20 cellular contexts compared by ENCODE assay signal in the genomic region with DNA sequence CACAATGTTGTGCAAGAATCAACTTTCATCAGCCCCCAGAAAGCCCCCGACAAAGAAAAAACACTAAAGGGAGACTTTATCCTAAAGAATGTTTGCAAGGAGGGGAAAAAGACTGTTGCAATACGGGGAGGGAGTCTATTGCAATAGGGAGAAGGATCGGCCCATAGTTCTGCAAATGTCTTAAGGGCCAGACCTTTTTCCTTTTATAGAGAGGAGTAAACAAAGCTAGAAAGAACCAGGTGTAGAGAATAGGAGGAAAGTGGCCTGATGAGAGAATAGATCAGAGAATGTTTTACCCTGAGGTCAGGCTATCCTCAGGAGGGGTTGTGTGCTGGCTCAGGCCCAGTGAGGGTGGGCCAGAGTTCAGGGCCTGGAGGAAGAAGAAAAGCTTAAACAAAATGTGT. TPM values are rescaled to one million over a fixed set of nuclear protein-coding genes. Genes with fewer than 3 reads are reported as not detected.
A peak's percentile ranks its signal among the peaks of the same experiment; 100 is the strongest.
DNase-seq lines count a peak whose midpoint lies in the region; ATAC-seq and TF ChIP-seq lines count a peak whose summit lies in the region.
"Had no signal": no experiment of that assay in that cellular context is flagged by ENCODE, and none has a peak within 500 bp of the region (broad histone marks: within the 10 kb centered on the region; RNA-seq: fewer than 3 reads in every experiment).

No MANE protein-coding gene starts in this region.

- no peaks in the 10 kb centered on the region for H4K20me1 ChIP-seq in GM23338 (replicated peaks; ENCODE audit: insufficient read depth)

- H3K4me1 ChIP-seq in GM23338 (ENCODE audit: insufficient read depth): peaks cover 7% of the 10 kb centered on the region

- TF ChIP-seq CTCF in GM23338 (conservative IDR thresholded peaks at IDR 0.05; ENCODE audit: low read depth in 2 of 2) (no peak), WTC11 (IDR thresholded peaks at IDR 0.05) (no peak)

- POLR2A ChIA-PET in WTC11 (lab: Charles Lee): no interaction called here

- H3K27ac Mint-ChIP-seq in GM23338 (peak overlapping the region; percentile 86), WTC11 (peak overlapping the region; percentile 98)
- H3K27ac Mint-ChIP-seq: activated T-helper 2 cell treated with anti-CD3 and anti-CD28 coated beads, Interferon-gamma antibody, Interleukin-2, Interleukin-4, amounts not matched to agents 10 μg/mL and 5 μg/mL and 100 μg/mL, durations not matched to agents 14 hours and 24 hours and 36 hours had no signal

- H3K9me3 Mint-ChIP-seq in GM23338 (no peaks in the 10 kb centered on the region), WTC11 (no peaks in the 10 kb centered on the region)
- H3K9me3 Mint-ChIP-seq: activated T-helper 2 cell treated with anti-CD3 and anti-CD28 coated beads, Interferon-gamma antibody, Interleukin-2, Interleukin-4, amounts not matched to agents 10 μg/mL and 5 μg/mL and 100 μg/mL, durations not matched to agents 14 hours and 24 hours and 36 hours had no signal

- peak overlapping the region; percentile 1; the same call in 1 of the 2 replicates for H3K4me2 ChIP-seq in GM23338

- ATAC-seq in GM23338 (peak; percentile 74), WTC11 (peak; percentile 50), sciatic nerve (peak; percentile 53), GM18505 (IDR thresholded peaks at IDR 0.05; ENCODE audit: unreplicated experiment) (no peak)
- ATAC-seq: activated CD4-positive, CD25-positive, alpha-beta regulatory T cell treated with anti-CD3 and anti-CD28 coated beads, Interleukin-2, amount 50 U/mL, for 24 hours had no signal

- H3K36me3 Mint-ChIP-seq in GM23338 (ENCODE audit: low read depth) (no peaks in the 10 kb centered on the region; the same call in 2 of the 3 replicates), WTC11 (no peaks in the 10 kb centered on the region)

- DNase-seq in GM23338 (ENCODE audit: low spot score) (peak; percentile 57), WTC11 (ENCODE audit: low spot score) (no peak), iPS-NIHi7 (ENCODE audit: extremely low spot score) (peak; percentile 12), sciatic nerve (ENCODE audit: low spot score) (peak; percentile 74), kidney glomerular epithelial cell (lab: John Stamatoyannopoulos, UW) (no peak), AG08396 (ENCODE audit: low spot score) (no peak)
- DNase-seq: AML-193; caudate nucleus; NCI-H1417; NCI-H2171; NCI-H526 treated with DMSO at 0.1 percent for 48 hours; nucleus accumbens; SJCRH30; stimulated activated naive CD4-positive, alpha-beta T cell; T-helper 2 cell; transverse colon had no signal

- CTCF ChIA-PET in WTC11 (lab: Charles Lee): interaction anchor here (0.6 to 2.7 kb wide), 8 partner anchors 8 to 248 kb away, joined by 3 to 8 read pairs (median 5); partner anchors contain the start of gene CAVIN1

- peaks cover 11% of the 10 kb centered on the region; the same call in 1 of the 2 replicates for H3F3A ChIP-seq in GM23338 (replicated peaks; ENCODE audit: low read depth)

- H3K36me3 ChIP-seq in GM23338 (ENCODE audit: insufficient read depth): no peaks in the 10 kb centered on the region
- H3K36me3 ChIP-seq: right atrium auricular region, SJCRH30, transverse colon had no signal

- intact Hi-C loops in sciatic nerve (cut with DNase I): no loop called here

- no peak for TF ChIP-seq POLR2A in GM18505 (IDR thresholded peaks at IDR 0.05; ENCODE audit: borderline replicate concordance, extremely low read depth, insufficient read depth, insufficient read length)

- H3K4me1 Mint-ChIP-seq in GM23338 (peaks cover 13% of the 10 kb centered on the region), WTC11 (peaks cover 18% of the 10 kb centered on the region)

- H3K79me2 ChIP-seq in GM23338 (replicated peaks; ENCODE audit: insufficient read depth): no peaks in the 10 kb centered on the region

- H3K27me3 Mint-ChIP-seq in GM23338 (ENCODE audit: insufficient read depth, low read depth, poor library complexity) (peaks cover 4% of the 10 kb centered on the region), WTC11 (ENCODE audit: low read depth) (no peaks in the 10 kb centered on the region)

- no peaks in the 10 kb centered on the region for H3K9me2 ChIP-seq in GM23338 (ENCODE audit: insufficient read depth)

- H3K27ac ChIP-seq in GM23338 (ENCODE audit: low read depth): peak overlapping the region; percentile 57
- H3K27ac ChIP-seq: right atrium auricular region, SJCRH30 had no signal

- no peak overlapping the region for H3K4me3 ChIP-seq in GM23338
- H3K4me3 ChIP-seq: right atrium auricular region, SJCRH30, transverse colon had no signal

- peak overlapping the region; percentile 48; the same call in 1 of the 2 replicates for H2AFZ ChIP-seq in GM23338

- H3K27me3 ChIP-seq in GM23338 (ENCODE audit: insufficient read depth): no peaks in the 10 kb centered on the region
- H3K27me3 ChIP-seq: right atrium auricular region, transverse colon had no signal

- H3K4me3 Mint-ChIP-seq in GM23338: no peak overlapping the region; the same call in 2 of the 3 replicates
- no peak overlapping the region for H3K4me3 Mint-ChIP-seq in WTC11

TF ChIP-seq in GM23338, 12 proteins besides CTCF, POLR2A, EP300 and RAD21 (continues in another document):
- TF ChIP-seq POLR2AphosphoS5 (IDR thresholded peaks at IDR 0.05; ENCODE audit: low read depth): no peak
- TF ChIP-seq CREB1 (CRISPR knock-in tag; IDR thresholded peaks at IDR 0.05; ENCODE audit: low read depth): no peak
- no peak for TF ChIP-seq STAT1 (IDR thresholded peaks at IDR 0.05; ENCODE audit: unreplicated experiment)
- TF ChIP-seq NANOG (IDR thresholded peaks at IDR 0.05; ENCODE audit: borderline replicate concordance): no peak
- TF ChIP-seq EZH2 (IDR thresholded peaks at IDR 0.05; ENCODE audit: low read depth, unreplicated experiment): no peak
- no peak for TF ChIP-seq JUNB (IDR thresholded peaks at IDR 0.05; ENCODE audit: unreplicated experiment)

TF ChIP-seq in WTC11, 78 proteins besides CTCF, POLR2A, EP300 and RAD21 (continues in another document):
- TF ChIP-seq, protein P1, sequence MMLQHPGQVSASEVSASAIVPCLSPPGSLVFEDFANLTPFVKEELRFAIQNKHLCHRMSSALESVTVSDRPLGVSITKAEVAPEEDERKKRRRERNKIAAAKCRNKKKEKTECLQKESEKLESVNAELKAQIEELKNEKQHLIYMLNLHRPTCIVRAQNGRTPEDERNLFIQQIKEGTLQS (CRISPR knock-in tag; conservative IDR thresholded peaks at IDR 0.05): no peak
- TF ChIP-seq, protein P2, sequence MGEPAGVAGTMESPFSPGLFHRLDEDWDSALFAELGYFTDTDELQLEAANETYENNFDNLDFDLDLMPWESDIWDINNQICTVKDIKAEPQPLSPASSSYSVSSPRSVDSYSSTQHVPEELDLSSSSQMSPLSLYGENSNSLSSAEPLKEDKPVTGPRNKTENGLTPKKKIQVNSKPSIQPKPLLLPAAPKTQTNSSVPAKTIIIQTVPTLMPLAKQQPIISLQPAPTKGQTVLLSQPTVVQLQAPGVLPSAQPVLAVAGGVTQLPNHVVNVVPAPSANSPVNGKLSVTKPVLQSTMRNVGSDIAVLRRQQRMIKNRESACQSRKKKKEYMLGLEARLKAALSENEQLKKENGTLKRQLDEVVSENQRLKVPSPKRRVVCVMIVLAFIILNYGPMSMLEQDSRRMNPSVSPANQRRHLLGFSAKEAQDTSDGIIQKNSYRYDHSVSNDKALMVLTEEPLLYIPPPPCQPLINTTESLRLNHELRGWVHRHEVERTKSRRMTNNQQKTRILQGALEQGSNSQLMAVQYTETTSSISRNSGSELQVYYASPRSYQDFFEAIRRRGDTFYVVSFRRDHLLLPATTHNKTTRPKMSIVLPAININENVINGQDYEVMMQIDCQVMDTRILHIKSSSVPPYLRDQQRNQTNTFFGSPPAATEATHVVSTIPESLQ (CRISPR knock-in tag; IDR thresholded peaks at IDR 0.05): no peak
- no peak for TF ChIP-seq ZNF396 (CRISPR knock-in tag; IDR thresholded peaks at IDR 0.05; ENCODE audit: borderline replicate concordance)
- TF ChIP-seq ZNF232 (CRISPR knock-in tag; IDR thresholded peaks at IDR 0.05): no peak
- TF ChIP-seq FOXP1 (CRISPR knock-in tag; IDR thresholded peaks at IDR 0.05; ENCODE audit: borderline replicate concordance): no peak
- TF ChIP-seq, protein P3, sequence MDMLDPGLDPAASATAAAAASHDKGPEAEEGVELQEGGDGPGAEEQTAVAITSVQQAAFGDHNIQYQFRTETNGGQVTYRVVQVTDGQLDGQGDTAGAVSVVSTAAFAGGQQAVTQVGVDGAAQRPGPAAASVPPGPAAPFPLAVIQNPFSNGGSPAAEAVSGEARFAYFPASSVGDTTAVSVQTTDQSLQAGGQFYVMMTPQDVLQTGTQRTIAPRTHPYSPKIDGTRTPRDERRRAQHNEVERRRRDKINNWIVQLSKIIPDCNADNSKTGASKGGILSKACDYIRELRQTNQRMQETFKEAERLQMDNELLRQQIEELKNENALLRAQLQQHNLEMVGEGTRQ (CRISPR knock-in tag; IDR thresholded peaks at IDR 0.05): no peak
- TF ChIP-seq, protein P4, sequence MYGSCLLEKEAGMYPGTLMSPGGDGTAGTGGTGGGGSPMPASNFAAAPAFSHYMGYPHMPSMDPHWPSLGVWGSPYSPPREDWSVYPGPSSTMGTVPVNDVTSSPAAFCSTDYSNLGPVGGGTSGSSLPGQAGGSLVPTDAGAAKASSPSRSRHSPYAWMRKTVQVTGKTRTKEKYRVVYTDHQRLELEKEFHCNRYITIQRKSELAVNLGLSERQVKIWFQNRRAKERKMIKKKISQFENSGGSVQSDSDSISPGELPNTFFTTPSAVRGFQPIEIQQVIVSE (CRISPR knock-in tag; IDR thresholded peaks at IDR 0.05; ENCODE audit: borderline replicate concordance): no peak
- TF ChIP-seq SP1 (CRISPR knock-in tag; conservative IDR thresholded peaks at IDR 0.05): no peak
- no peak for TF ChIP-seq NFE2L1 (CRISPR knock-in tag; IDR thresholded peaks at IDR 0.05)
- TF ChIP-seq TEAD4 (CRISPR knock-in tag; IDR thresholded peaks at IDR 0.05): no peak

RNA-seq across cellular contexts. Expression of gene CAVIN1, which starts 8.7 kb away (rescaled TPM):
- total RNA-seq in GM23338 (2014; rRNA removed; shearing (Covaris generic)): 33.3 and 35.7 TPM in 2 replicates
- polyA plus RNA-seq in GM23338 (2016; fragmentation: Nextera tagmentation; extraction: Ambion mirVana): 18.1 and 20.0 TPM in 2 replicates
- total RNA-seq in WTC11 (2021): 24.6 to 28.4 TPM (median 27.8 TPM) in 3 replicates
- total RNA-seq in sciatic nerve: 608 TPM

RNA-seq across cellular contexts. Expression of gene ATP6V0A1, which starts 26.9 kb away (rescaled TPM):
- 42.3 and 42.8 TPM in 2 replicates for total RNA-seq in GM23338 (2014; rRNA removed; shearing (Covaris generic))
- 23.9 and 25.8 TPM in 2 replicates for polyA plus RNA-seq in GM23338 (2016; fragmentation: Nextera tagmentation; extraction: Ambion mirVana)
- total RNA-seq in WTC11 (2021) (49.7 to 55.2 TPM (median 50.9 TPM) in 3 replicates), sciatic nerve (115 TPM)

RNA-seq across cellular contexts. Expression of gene STAT3, which starts 43.5 kb away (rescaled TPM):
- total RNA-seq in GM23338 (2014; rRNA removed; shearing (Covaris generic)): 78.0 and 83.2 TPM in 2 replicates
- 41.7 and 49.5 TPM in 2 replicates for polyA plus RNA-seq in GM23338 (2016; fragmentation: Nextera tagmentation; extraction: Ambion mirVana)
- total RNA-seq in WTC11 (2021) (74.4 to 98.0 TPM (median 74.9 TPM) in 3 replicates), sciatic nerve (284 TPM)

Comparison
In these comparisons a context has a peak if more than half of its experiments do, and no peak if none do; other contexts are left out.
1. DNase-seq: peak in GM23338 (single experiment), iPS-NIHi7 (single experiment) and sciatic nerve (single experiment); none in WTC11 (single experiment), kidney glomerular epithelial cell (single experiment) and AG08396 (single experiment).
2. RNA of gene CAVIN1, which starts 8.7 kb away (total RNA-seq): 608 TPM in sciatic nerve (single experiment); 33.3 to 35.7 TPM in GM23338 and 24.6 to 28.4 TPM in WTC11; every median in the first group is over 10 times any median in the second.